ENCODE assay signal across 1 cellular context in the genomic region with DNA sequence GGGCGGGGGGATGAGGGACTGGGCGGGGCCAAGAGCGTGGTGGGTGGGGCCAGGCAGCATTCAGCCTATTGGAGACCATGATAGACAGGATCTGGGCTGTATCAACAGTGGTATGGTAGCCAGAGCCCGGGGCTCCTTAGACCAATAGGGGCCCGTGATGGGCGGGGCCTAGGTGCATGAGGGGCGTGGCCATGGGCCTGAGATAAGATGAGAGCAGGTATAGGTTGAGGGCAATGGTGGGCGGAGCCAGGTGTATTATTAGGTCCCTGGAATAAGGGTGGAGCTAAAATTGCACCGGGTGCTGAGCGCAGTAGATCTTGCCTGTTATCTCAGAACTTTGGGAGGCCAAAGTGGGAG.
A peak's percentile ranks its signal among the peaks of the same experiment; 100 is the strongest.
TF ChIP-seq lines count a peak whose summit lies in the region.

No MANE protein-coding gene starts in this region.

TF ChIP-seq in H1, 55 proteins besides CTCF, POLR2A, EP300 and RAD21:
- no peak for TF ChIP-seq CHD1 (IDR thresholded peaks at IDR 0.05; ENCODE audit: low read depth, low read length)
- TF ChIP-seq CHD2 (IDR thresholded peaks at IDR 0.05; ENCODE audit: low read length): 0 out of 2 replicates have a peak, but pooled peaks have one; percentile 19
- TF ChIP-seq SRF (IDR thresholded peaks at IDR 0.05; ENCODE audit: low read depth, low read length): no peak
- TF ChIP-seq SP1 (IDR thresholded peaks at IDR 0.05; ENCODE audit: low read depth, low read length): peak; percentile 87
- no peak for TF ChIP-seq JUND (IDR thresholded peaks at IDR 0.05; ENCODE audit: low read length)
- no peak for TF ChIP-seq CBX5 (IDR thresholded peaks at IDR 0.05; ENCODE audit: low read depth, low read length)
- TF ChIP-seq BRCA1 (IDR thresholded peaks at IDR 0.05; ENCODE audit: low read depth, low read length): no peak
- TF ChIP-seq, protein P1, sequence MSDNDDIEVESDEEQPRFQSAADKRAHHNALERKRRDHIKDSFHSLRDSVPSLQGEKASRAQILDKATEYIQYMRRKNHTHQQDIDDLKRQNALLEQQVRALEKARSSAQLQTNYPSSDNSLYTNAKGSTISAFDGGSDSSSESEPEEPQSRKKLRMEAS (IDR thresholded peaks at IDR 0.05): no peak
- no peak for TF ChIP-seq SIX5 (IDR thresholded peaks at IDR 0.05; ENCODE audit: low read depth, low read length)
